In genomic region chr9:97376902-97377301, GRCh38 we compare ENCODE assay signal across 26 cellular contexts.
"Had no signal": no experiment of that assay in that cellular context is flagged by ENCODE, and none has a peak within 500 bp of the region (broad histone marks: within the 10 kb centered on the region; RNA-seq: fewer than 3 reads in every experiment).

No MANE protein-coding gene starts in this region.

- ATAC-seq: effector memory CD8-positive, alpha-beta T cell; esophagus mucosa; gastrocnemius medialis; heart left ventricle; left cardiac atrium; left lung; left ventricle myocardium superior had no signal

- H3K4me3 ChIP-seq: colonic mucosa, esophagus squamous epithelium, gastrocnemius medialis, heart left ventricle, hepatocyte, left lung, lower lobe of right lung had no signal

- FAIRE-seq: endometrium, kidney had no signal

- DNase-seq: colonic mucosa; cortex of kidney; effector CD8-positive, alpha-beta T cell; effector memory CD8-positive, alpha-beta T cell; endodermal cell; erythroblast; esophagus squamous epithelium; foreskin fibroblast; foreskin melanocyte; gastrocnemius medialis; heart left ventricle; hypothalamus; immature natural killer cell; islet precursor cell; kidney; kidney glomerular epithelial cell; left cardiac atrium; left lung; left ventricle myocardium superior; lower lobe of right lung; mesenchymal stem cell; midbrain had no signal

- H3K4me2 ChIP-seq: hepatocyte had no signal

- H3K27me3 ChIP-seq: colonic mucosa, esophagus squamous epithelium, gastrocnemius medialis, heart left ventricle, hepatocyte, left lung had no signal

- H3K27ac ChIP-seq: colonic mucosa, epithelial cell of prostate, esophagus squamous epithelium, gastrocnemius medialis, heart left ventricle, hepatocyte, left lung, lower lobe of right lung had no signal

- H3K36me3 ChIP-seq: colonic mucosa, gastrocnemius medialis, lower lobe of right lung had no signal

- H3K4me1 ChIP-seq: colonic mucosa, esophagus squamous epithelium, gastrocnemius medialis, heart left ventricle, left lung, lower lobe of right lung had no signal

- H3K9me3 ChIP-seq: colonic mucosa, esophagus squamous epithelium, gastrocnemius medialis, heart left ventricle, left lung, lower lobe of right lung had no signal

- H2AFZ ChIP-seq: hepatocyte had no signal

- H3K79me2 ChIP-seq: hepatocyte had no signal
